ENCODE assay signal across 19 cellular contexts in genomic region chr2:230879891-230880290, GRCh38. TPM values are rescaled to one million over a fixed set of nuclear protein-coding genes. Genes with fewer than 3 reads are reported as not detected.
A peak's percentile ranks its signal among the peaks of the same experiment; 100 is the strongest.
DNase-seq lines count a peak whose midpoint lies in the region; ATAC-seq, FAIRE-seq and TF ChIP-seq lines count a peak whose summit lies in the region.
"Had no signal": no experiment of that assay in that cellular context is flagged by ENCODE, and none has a peak within 500 bp of the region (broad histone marks: within the 10 kb centered on the region; RNA-seq: fewer than 3 reads in every experiment).

No MANE protein-coding gene starts in this region.

- DNase-seq in GM12891 (ENCODE audit: insufficient read length, low spot score) (no peak), NCI-H526 treated with DMSO at 0.1 percent for 48 hours (lab: John Stamatoyannopoulos, UW) (peak; percentile 89), kidney (peak; percentile 6), posterior vena cava (ENCODE audit: low spot score) (peak; percentile 40), NCI-H1930 (lab: John Stamatoyannopoulos, UW) (no peak)
- DNase-seq: EL, GF-D8, HFFc6, MG63, NCI-H1694 treated with DMSO at 0.1 percent for 48 hours, NCI-H226 had no signal

- FAIRE-seq in GM12891 (lab: Jason Lieb, UNC) (peak; percentile 68), kidney (lab: Jason Lieb, UNC) (no peak)
- FAIRE-seq: D721Med had no signal

- peaks cover 0 to 7% of the 10 kb centered on the region in 2 donors for H3K4me1 ChIP-seq in kidney (ENCODE audit: control insufficient read depth in 1 of 2, insufficient read depth in 1 of 2, low read depth in 1 of 2, low read length in 2 of 2)
- H3K4me1 ChIP-seq: BE2C had no signal

- H3K4me3 ChIP-seq in kidney (ENCODE audit: low read length in 2 of 2): no peak overlapping the region
- H3K4me3 ChIP-seq: MG63 had no signal

- H3K9me3 ChIP-seq in kidney (ENCODE audit: control insufficient read depth in 1 of 2, low read length in 2 of 2): no peaks in the 10 kb centered on the region
- H3K9me3 ChIP-seq: BE2C, MG63 had no signal

- H3K9ac ChIP-seq in kidney (ENCODE audit: low read length in 2 of 2): no peak overlapping the region

- no peak for TF ChIP-seq POLR2A in GM12891 (IDR thresholded peaks at IDR 0.05; ENCODE audit: low read depth, low read length)

- H3K36me3 ChIP-seq in kidney (ENCODE audit: control insufficient read depth in 1 of 2, insufficient read depth in 2 of 2, low read length in 2 of 2): peaks cover 0 to 10% of the 10 kb centered on the region in 2 donors
- H3K36me3 ChIP-seq: MG63 had no signal

- no peak for ATAC-seq in GM18519 (IDR thresholded peaks at IDR 0.05; ENCODE audit: low FRiP score, unreplicated experiment)
- no peak for ATAC-seq in HG02970 (IDR thresholded peaks at IDR 0.05; ENCODE audit: low FRiP score, unreplicated experiment)
- ATAC-seq: Right ventricle myocardium inferior had no signal

- H3K27ac ChIP-seq in kidney (ENCODE audit: low read depth in 2 of 2, low read length in 2 of 2): no peak overlapping the region

- TF ChIP-seq CTCF in kidney (IDR thresholded peaks at IDR 0.05; ENCODE audit: borderline replicate concordance, extremely low read depth, insufficient read depth): no peak

- intact Hi-C loops in kidney (cut with DNase I): no loop called here
- intact Hi-C loops in posterior vena cava (cut with DNase I): no loop called here

TF ChIP-seq in GM12891, 5 proteins besides CTCF, POLR2A, EP300 and RAD21:
- TF ChIP-seq POU2F2 (IDR thresholded peaks at IDR 0.05; ENCODE audit: low read depth, low read length) (no peak), POLR2AphosphoS5 (IDR thresholded peaks at IDR 0.05; ENCODE audit: low read depth, low read length) (no peak), PAX5 (IDR thresholded peaks at IDR 0.05; ENCODE audit: insufficient read depth, low read length, severe bottlenecking) (no peak), TAF1 (IDR thresholded peaks at IDR 0.05; ENCODE audit: low read depth, low read length) (no peak), SPI1 (IDR thresholded peaks at IDR 0.05; ENCODE audit: low read depth, low read length) (no peak)

RNA-seq across cellular contexts. Expression of gene ITM2C, which starts 15.1 kb away (rescaled TPM):
- polyA plus RNA-seq in GM12891 (2012; ENCODE audit: low read depth, missing spikeins): 117 TPM
- total RNA-seq in kidney: 1,131 TPM
- 308 TPM for polyA plus RNA-seq in kidney (ENCODE audit: insufficient read depth, low read depth, low replicate concordance)
- total RNA-seq in posterior vena cava: 10 to 100 TPM; 54.7 to 64.9 TPM
- total RNA-seq: OCI-LY7 had no signal

RNA-seq across cellular contexts. Expression of gene GPR55, which starts 45.2 kb away (rescaled TPM):
- polyA plus RNA-seq in GM12891 (2012; ENCODE audit: low read depth, missing spikeins): 20.8 TPM
- total RNA-seq in kidney (0.69 TPM), posterior vena cava (under 1 TPM; 0.14 to 0.19 TPM)
- not detected for polyA plus RNA-seq in kidney (ENCODE audit: insufficient read depth, low read depth, low replicate concordance)
- total RNA-seq: H7, HFFc6, LHCN-M2, Right ventricle myocardium inferior had no signal

Comparison
In these comparisons a context has a peak if more than half of its experiments do, and no peak if none do; other contexts are left out.
1. DNase-seq: peak in NCI-H526 treated with DMSO at 0.1 percent for 48 hours (single experiment), kidney (single experiment) and posterior vena cava (single experiment); none in GM12891 (single experiment) and NCI-H1930 (0 of 2).
2. RNA of gene ITM2C, which starts 15.1 kb away (total RNA-seq): 1,131 TPM in kidney (single experiment); 54.7 to 64.9 TPM in posterior vena cava; every median in the first group is over 10 times any median in the second.